14 cellular contexts compared by ENCODE assay signal in the genomic region with DNA sequence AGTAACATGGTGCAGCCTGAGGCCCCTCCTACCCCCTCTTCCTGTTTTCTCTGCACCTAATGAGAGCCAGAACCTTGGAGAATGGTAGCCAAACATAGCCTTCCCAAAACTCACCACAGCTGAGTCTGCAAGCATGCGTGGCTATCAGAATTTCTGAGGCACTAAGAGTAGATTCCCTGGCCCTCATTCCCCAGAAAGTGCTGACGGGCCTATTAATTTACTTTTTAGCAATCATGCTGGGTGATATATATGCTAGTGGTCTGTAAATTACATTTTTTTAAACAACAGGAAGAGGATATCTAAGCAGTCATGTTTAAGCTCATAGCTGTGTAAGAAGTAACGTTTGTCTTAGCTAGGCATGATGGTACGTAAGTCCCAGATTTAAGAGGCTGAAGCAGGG. TPM values are rescaled to one million over a fixed set of nuclear protein-coding genes. Genes with fewer than 3 reads are reported as not detected.
DNase-seq lines count a peak whose midpoint lies in the region; ATAC-seq, FAIRE-seq and TF ChIP-seq lines count a peak whose summit lies in the region.
"Had no signal": no experiment of that assay in that cellular context is flagged by ENCODE, and none has a peak within 500 bp of the region (broad histone marks: within the 10 kb centered on the region; RNA-seq: fewer than 3 reads in every experiment).

No MANE protein-coding gene starts in this region.

- peaks cover 44% of the 10 kb centered on the region for H3K36me3 ChIP-seq in cardiac muscle cell
- peaks cover 26% of the 10 kb centered on the region for H3K36me3 ChIP-seq in neural progenitor cell
- H3K36me3 ChIP-seq in H7 (replicated peaks; ENCODE audit: control insufficient read depth, insufficient read depth, low read length) = peaks cover 27% of the 10 kb centered on the region

- no peak overlapping the region for H3K4me2 ChIP-seq in neural progenitor cell
- H3K4me2 ChIP-seq: BLaER1 treated with 17β-estradiol and CSF1 and Interleukin-3, amounts not matched to agents 10 nM and 100 nM had no signal

- H3K4me1 Mint-ChIP-seq in activated naive CD8-positive, alpha-beta T cell treated with anti-CD3 and anti-CD28 coated beads, Interleukin-2, amount 10 ng/mL, durations not matched to agents 7 days and 5 days = peaks cover 8% of the 10 kb centered on the region
- H3K4me1 Mint-ChIP-seq in neural progenitor cell = no peaks in the 10 kb centered on the region

- no peaks in the 10 kb centered on the region for H3K79me2 ChIP-seq in neural progenitor cell (ENCODE audit: low read depth)

- no peak overlapping the region for H3K9ac ChIP-seq in neural progenitor cell
- H3K9ac ChIP-seq: BLaER1 treated with 17β-estradiol and CSF1 and Interleukin-3, amounts not matched to agents 10 nM and 100 nM had no signal

- DNase-seq in cardiac muscle cell (ENCODE audit: low read depth in 1 of 2, low spot score in 1 of 2) = no peak
- DNase-seq in Right ventricle myocardium superior = no peak
- no peak for DNase-seq in GM12891 (ENCODE audit: insufficient read length, low spot score)
- DNase-seq in activated naive CD8-positive, alpha-beta T cell treated with anti-CD3 and anti-CD28 coated beads, Interleukin-2, amount 10 ng/mL, durations not matched to agents 7 days and 5 days = no peak
- DNase-seq in neural progenitor cell (ENCODE audit: low spot score) = no peak
- no peak for DNase-seq in stimulated activated CD8-positive, alpha-beta memory T cell treated with anti-CD3 and anti-CD28 coated beads, Interleukin-4, amount 100 ng/mL, for 48 hours
- no peak for DNase-seq in H7
- DNase-seq: Caco-2, NCI-H1694 treated with DMSO at 0.1 percent for 48 hours, PC-3 had no signal

- H3K4me3 Mint-ChIP-seq in activated naive CD8-positive, alpha-beta T cell treated with anti-CD3 and anti-CD28 coated beads, Interleukin-2, amount 10 ng/mL, durations not matched to agents 7 days and 5 days = no peak overlapping the region
- no peak overlapping the region for H3K4me3 Mint-ChIP-seq in neural progenitor cell

- H3K27me3 Mint-ChIP-seq in activated naive CD8-positive, alpha-beta T cell treated with anti-CD3 and anti-CD28 coated beads, Interleukin-2, amount 10 ng/mL, durations not matched to agents 7 days and 5 days = no peaks in the 10 kb centered on the region
- H3K27me3 Mint-ChIP-seq in neural progenitor cell (ENCODE audit: insufficient read depth, low read depth) = no peaks in the 10 kb centered on the region

- no peak for FAIRE-seq in GM12891 (lab: Jason Lieb, UNC)
- FAIRE-seq: GM19239 had no signal

- H3K9me3 ChIP-seq in cardiac muscle cell (ENCODE audit: low read depth) = no peaks in the 10 kb centered on the region
- H3K9me3 ChIP-seq in neural progenitor cell (ENCODE audit: low read depth) = no peaks in the 10 kb centered on the region
- H3K9me3 ChIP-seq: Caco-2 had no signal

- H4K20me1 ChIP-seq in neural progenitor cell (ENCODE audit: low read depth) = no peaks in the 10 kb centered on the region

- intact Hi-C loops in Right ventricle myocardium superior (cut with DNase I) = no loop called here

- H3F3A ChIP-seq in neural progenitor cell (ENCODE audit: low read depth) = peaks cover 21% of the 10 kb centered on the region

- POLR2A ChIA-PET in activated naive CD8-positive, alpha-beta T cell treated with anti-CD3 and anti-CD28 coated beads, Interleukin-2, amount 10 ng/mL, durations not matched to agents 7 days and 5 days (lab: Charles Lee) = no interaction called here

- TF ChIP-seq CTCF in cardiac muscle cell (IDR thresholded peaks at IDR 0.05; ENCODE audit: low read depth, low read length) = no peak
- TF ChIP-seq CTCF in neural progenitor cell (IDR thresholded peaks at IDR 0.05) = no peak

- ATAC-seq in Right ventricle myocardium superior (ENCODE audit: poor library complexity) (no peak), HG02571 (IDR thresholded peaks at IDR 0.05; ENCODE audit: unreplicated experiment) (no peak)
- ATAC-seq in activated naive CD8-positive, alpha-beta T cell treated with anti-CD3 and anti-CD28 coated beads, Interleukin-2, amount 10 ng/mL, durations not matched to agents 7 days and 5 days (ENCODE audit: low read depth) = no peak
- ATAC-seq: HCT116, PC-3 had no signal

- H3K4me1 ChIP-seq in cardiac muscle cell (ENCODE audit: low read depth) (no peaks in the 10 kb centered on the region), neural progenitor cell (no peaks in the 10 kb centered on the region)
- H3K4me1 ChIP-seq: BLaER1 treated with 17β-estradiol and CSF1 and Interleukin-3, amounts not matched to agents 10 nM and 100 nM; Caco-2 had no signal

- H3K27ac ChIP-seq in cardiac muscle cell (peak overlapping the region; percentile 58), neural progenitor cell (peak overlapping the region; percentile 70)
- H3K27ac ChIP-seq: BLaER1 treated with 17β-estradiol and CSF1 and Interleukin-3, amounts not matched to agents 10 nM and 100 nM had no signal

- no peak overlapping the region for H2AFZ ChIP-seq in neural progenitor cell (replicated peaks)

- H3K36me3 Mint-ChIP-seq in activated naive CD8-positive, alpha-beta T cell treated with anti-CD3 and anti-CD28 coated beads, Interleukin-2, amount 10 ng/mL, durations not matched to agents 7 days and 5 days = peaks cover 31% of the 10 kb centered on the region
- H3K36me3 Mint-ChIP-seq in neural progenitor cell = peaks cover 31% of the 10 kb centered on the region

- peak overlapping the region; percentile 22 for H3K27ac Mint-ChIP-seq in activated naive CD8-positive, alpha-beta T cell treated with anti-CD3 and anti-CD28 coated beads, Interleukin-2, amount 10 ng/mL, durations not matched to agents 7 days and 5 days
- no peak overlapping the region for H3K27ac Mint-ChIP-seq in neural progenitor cell

- no peak for TF ChIP-seq POLR2A in GM12891 (IDR thresholded peaks at IDR 0.05; ENCODE audit: low read depth, low read length)

- H3K27me3 ChIP-seq in cardiac muscle cell (no peaks in the 10 kb centered on the region), neural progenitor cell (no peaks in the 10 kb centered on the region), H7 (ENCODE audit: control insufficient read depth, insufficient read depth, low read length) (no peaks in the 10 kb centered on the region)
- H3K27me3 ChIP-seq: BLaER1 treated with 17β-estradiol and CSF1 and Interleukin-3, amounts not matched to agents 10 nM and 100 nM had no signal

- H3K9me3 Mint-ChIP-seq in activated naive CD8-positive, alpha-beta T cell treated with anti-CD3 and anti-CD28 coated beads, Interleukin-2, amount 10 ng/mL, durations not matched to agents 7 days and 5 days = no peaks in the 10 kb centered on the region
- no peaks in the 10 kb centered on the region for H3K9me3 Mint-ChIP-seq in neural progenitor cell

- H3K4me3 ChIP-seq in cardiac muscle cell (no peak overlapping the region), neural progenitor cell (no peak overlapping the region), H7 (ENCODE audit: insufficient read depth, low read depth, low read length) (no peak overlapping the region)
- H3K4me3 ChIP-seq: BLaER1 treated with 17β-estradiol and CSF1 and Interleukin-3, amounts not matched to agents 10 nM and 100 nM had no signal

TF ChIP-seq in GM12891, 5 proteins besides CTCF, POLR2A, EP300 and RAD21:
- TF ChIP-seq PAX5 (IDR thresholded peaks at IDR 0.05; ENCODE audit: insufficient read depth, low read length, severe bottlenecking) (no peak), SPI1 (IDR thresholded peaks at IDR 0.05; ENCODE audit: low read depth, low read length) (0 out of 2 replicates have a peak, but pooled peaks have one; percentile 2), POU2F2 (IDR thresholded peaks at IDR 0.05; ENCODE audit: low read depth, low read length) (no peak), POLR2AphosphoS5 (IDR thresholded peaks at IDR 0.05; ENCODE audit: low read depth, low read length) (0 out of 2 replicates have a peak, but pooled peaks have one; percentile 37)

RNA-seq across cellular contexts. Expression of a gene that starts 30.4 kb away (rescaled TPM):
- total RNA-seq in cardiac muscle cell (40.8 and 51.5 TPM in 2 replicates), Right ventricle myocardium superior (17.3 TPM), neural progenitor cell (ENCODE audit: low replicate concordance) (82.6 and 97.5 TPM in 2 replicates)
- polyA plus RNA-seq in cardiac muscle cell = 34.5 and 52.6 TPM in 2 replicates
- polyA plus RNA-seq in GM12891 (2012; ENCODE audit: low read depth, missing spikeins) = 18.4 TPM
- total RNA-seq in activated naive CD8-positive, alpha-beta T cell treated with anti-CD3 and anti-CD28 coated beads, Interleukin-2, amount 10 ng/mL, durations not matched to agents 7 days and 5 days = 10 to 100 TPM; 62.1 to 65.7 TPM
- total RNA-seq in H7 (2014; rRNA removed; shearing (Covaris generic)) = 41.2 and 41.4 TPM in 2 replicates
